8 cellular contexts compared by ENCODE assay signal in the genomic region with DNA sequence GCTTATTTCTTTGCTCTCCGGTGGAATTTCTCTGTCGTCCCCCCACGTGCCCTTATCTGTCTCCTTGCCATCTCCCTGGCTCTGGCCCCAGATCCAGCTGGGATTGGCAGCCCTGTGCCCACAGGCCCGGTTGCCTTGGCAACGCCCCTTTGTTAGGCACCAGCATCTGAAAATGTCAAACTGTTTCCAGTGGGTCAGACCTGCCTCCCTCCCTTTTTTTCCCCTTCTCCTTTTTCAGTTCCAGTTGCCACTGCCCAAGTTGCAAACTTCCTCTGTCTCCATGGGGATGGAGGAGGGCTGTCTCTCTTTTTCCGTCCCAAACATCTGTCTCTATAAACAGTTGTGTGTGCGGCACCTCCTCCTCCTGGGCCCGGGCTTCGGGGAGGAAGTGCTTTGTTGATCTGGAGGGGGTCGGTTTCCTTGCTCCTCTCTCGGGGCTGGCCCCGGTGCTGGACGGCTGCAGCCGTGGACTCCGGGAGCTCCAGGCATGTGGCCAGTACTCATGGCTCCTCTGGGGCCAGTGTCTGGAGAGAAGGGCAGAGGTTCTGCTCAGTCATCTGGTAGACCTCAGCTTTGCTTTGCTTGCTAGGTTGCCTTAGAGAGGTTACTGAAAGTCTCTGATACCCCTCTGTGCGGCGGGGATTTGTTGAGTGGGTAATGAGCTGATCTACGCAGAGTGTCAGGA. TPM values are rescaled to one million over a fixed set of nuclear protein-coding genes. Genes with fewer than 3 reads are reported as not detected.
DNase-seq lines count a peak whose midpoint lies in the region; ATAC-seq and TF ChIP-seq lines count a peak whose summit lies in the region.

No MANE protein-coding gene starts in this region.

- peak; percentile 75 to 80 for ATAC-seq in activated naive CD4-positive, alpha-beta T cell treated with anti-CD3 and anti-CD28 coated beads, Interleukin-2, amount 50 U/mL, for 72 hours
- ATAC-seq in HG03196 (IDR thresholded peaks at IDR 0.05; ENCODE audit: unreplicated experiment) (no peak), GM18519 (IDR thresholded peaks at IDR 0.05; ENCODE audit: low FRiP score, unreplicated experiment) (no peak), GM21515 (IDR thresholded peaks at IDR 0.05; ENCODE audit: unreplicated experiment) (no peak)

- H3K27me3 ChIP-seq in cardiac muscle cell = no peaks in the 10 kb centered on the region

- H3K4me1 ChIP-seq in cardiac muscle cell (ENCODE audit: low read depth) = peaks cover 13% of the 10 kb centered on the region

- no peak overlapping the region for H3K4me3 ChIP-seq in cardiac muscle cell

- H3K36me3 ChIP-seq in cardiac muscle cell = no peaks in the 10 kb centered on the region

- no peaks in the 10 kb centered on the region for H3K36me3 Mint-ChIP-seq in activated naive CD4-positive, alpha-beta T cell treated with anti-CD3 and anti-CD28 coated beads, Interleukin-2, amount 50 U/mL, for 72 hours

- H3K27ac ChIP-seq in cardiac muscle cell = peak overlapping the region; percentile 15

- intact Hi-C loops in posterior cingulate gyrus (cut with DNase I) = no loop called here

- DNase-seq in Daoy (ENCODE audit: low read depth) (peak; percentile 74), NAMALWA (ENCODE audit: low spot score) (peak; percentile 42), cardiac muscle cell (ENCODE audit: low read depth in 1 of 2, low spot score in 1 of 2) (peak in 1 of 2 donors; percentile 96), posterior cingulate gyrus (peak; percentile 28 to 95 (median 63))
- DNase-seq in activated naive CD4-positive, alpha-beta T cell treated with anti-CD3 and anti-CD28 coated beads, Interleukin-2, amount 50 U/mL, for 72 hours (ENCODE audit: low spot score in 2 of 2) = no peak

- no peaks in the 10 kb centered on the region for H3K9me3 Mint-ChIP-seq in activated naive CD4-positive, alpha-beta T cell treated with anti-CD3 and anti-CD28 coated beads, Interleukin-2, amount 50 U/mL, for 72 hours

- H3K9me3 ChIP-seq in cardiac muscle cell (ENCODE audit: low read depth) = no peaks in the 10 kb centered on the region

- peak overlapping the region; percentile 80 to 88 for H3K27ac Mint-ChIP-seq in activated naive CD4-positive, alpha-beta T cell treated with anti-CD3 and anti-CD28 coated beads, Interleukin-2, amount 50 U/mL, for 72 hours

- no peak for TF ChIP-seq CTCF in cardiac muscle cell (IDR thresholded peaks at IDR 0.05; ENCODE audit: low read depth, low read length)

RNA-seq across cellular contexts. Expression of gene SOCS3, which starts 35.3 kb away (rescaled TPM):
- total RNA-seq in Daoy (2014; rRNA removed; shearing (Covaris generic)) = 25.3 and 27.9 TPM in 2 replicates
- 100 to 1,000 TPM; 179 to 182 TPM for total RNA-seq in activated naive CD4-positive, alpha-beta T cell treated with anti-CD3 and anti-CD28 coated beads, Interleukin-2, amount 50 U/mL, for 72 hours
- total RNA-seq in cardiac muscle cell = 51.7 and 59.0 TPM in 2 replicates
- 33.3 and 45.5 TPM in 2 replicates for polyA plus RNA-seq in cardiac muscle cell

RNA-seq across cellular contexts. Expression of gene PGS1, which starts 53.9 kb away (rescaled TPM):
- total RNA-seq in Daoy (2014; rRNA removed; shearing (Covaris generic)) = 25.6 and 26.8 TPM in 2 replicates
- 100 to 1,000 TPM in 1 of 2 donors, 10 to 100 TPM in 1; 63.5 to 122 TPM for total RNA-seq in activated naive CD4-positive, alpha-beta T cell treated with anti-CD3 and anti-CD28 coated beads, Interleukin-2, amount 50 U/mL, for 72 hours
- 52.5 and 64.7 TPM in 2 replicates for total RNA-seq in cardiac muscle cell
- 46.7 and 50.7 TPM in 2 replicates for polyA plus RNA-seq in cardiac muscle cell

Comparison
In these comparisons a context has a peak if more than half of its experiments do, and no peak if none do; other contexts are left out.
1. DNase-seq: peak in Daoy (single experiment), NAMALWA (single experiment) and posterior cingulate gyrus (10 of 10); none in activated naive CD4-positive, alpha-beta T cell treated with anti-CD3 and anti-CD28 coated beads, Interleukin-2, amount 50 U/mL, for 72 hours (0 of 2).
2. ATAC-seq: peak in activated naive CD4-positive, alpha-beta T cell treated with anti-CD3 and anti-CD28 coated beads, Interleukin-2, amount 50 U/mL, for 72 hours (2 of 2); none in HG03196 (single experiment), GM18519 (single experiment) and GM21515 (single experiment).